In genomic region chr17:41688641-41689496, GRCh38 we compare ENCODE assay signal across 1 cellular context.
TF ChIP-seq lines count a peak whose summit lies in the region.

TSS of gene EIF1 (plus strand) at chr17:41688885. CDS start at chr17:41689039, 154 bp downstream.

TF ChIP-seq in HepG2, 621 proteins besides CTCF, POLR2A, EP300 and RAD21 (continued from another document and continues in another):
- TF ChIP-seq RBM22 (optimal IDR thresholded peaks at IDR 0.05; ENCODE audit: low read length) = peak; percentile 100
- peak; percentile 84 for TF ChIP-seq PHF20 (CRISPR knock-in tag; IDR thresholded peaks at IDR 0.05)
- peak; percentile 52 for TF ChIP-seq MXI1 (IDR thresholded peaks at IDR 0.05; ENCODE audit: borderline replicate concordance, low read depth, low read length)
- TF ChIP-seq ZXDC (CRISPR knock-in tag; IDR thresholded peaks at IDR 0.05) = peak; percentile 63; the same call in 1 of the 2 replicates
- peak; percentile 100 for TF ChIP-seq CEBPB (IDR thresholded peaks at IDR 0.05; ENCODE audit: borderline replicate concordance, low read depth, low read length)
- TF ChIP-seq CBX1 (IDR thresholded peaks at IDR 0.05; ENCODE audit: low read depth) = peak; percentile 90
- TF ChIP-seq KDM5A (IDR thresholded peaks at IDR 0.05; ENCODE audit: borderline replicate concordance, low read length) = no peak
- TF ChIP-seq HIC2 (CRISPR knock-in tag; IDR thresholded peaks at IDR 0.05; ENCODE audit: low read depth) = peak; percentile 82
- TF ChIP-seq HOMEZ (CRISPR knock-in tag; IDR thresholded peaks at IDR 0.05; ENCODE audit: low read depth) = peak; percentile 54
- peak; percentile 89; the same call in 1 of the 2 replicates for TF ChIP-seq SRY (CRISPR knock-in tag; IDR thresholded peaks at IDR 0.05)
- TF ChIP-seq TBX3 (IDR thresholded peaks at IDR 0.05; ENCODE audit: borderline replicate concordance) = peak; percentile 25; the same call in 1 of the 2 replicates
- no peak for TF ChIP-seq ZKSCAN8 (CRISPR knock-in tag; IDR thresholded peaks at IDR 0.05; ENCODE audit: borderline replicate concordance)
- no peak for TF ChIP-seq SOX13 (IDR thresholded peaks at IDR 0.05)
- TF ChIP-seq SOX13 (CRISPR knock-in tag; conservative IDR thresholded peaks at IDR 0.05 in 1 of 2, IDR thresholded peaks at IDR 0.05 in 1 of 2) = peak; percentile 44 to 89; a peak in 3 of 4 replicates
- peak; percentile 44 for TF ChIP-seq SKIL (CRISPR knock-in tag; IDR thresholded peaks at IDR 0.05; ENCODE audit: borderline replicate concordance)
- peak; percentile 92 for TF ChIP-seq POGK (CRISPR knock-in tag; conservative IDR thresholded peaks at IDR 0.05)
- peak; percentile 91; the same call in 1 of the 2 replicates for TF ChIP-seq ZNF296 (CRISPR knock-in tag; conservative IDR thresholded peaks at IDR 0.05)
- peak; percentile 86 for TF ChIP-seq ELF1 (CRISPR knock-in tag; IDR thresholded peaks at IDR 0.05)
- peak; percentile 79 for TF ChIP-seq SNAI1 (CRISPR knock-in tag; IDR thresholded peaks at IDR 0.05; ENCODE audit: borderline replicate concordance)
- peak; percentile 91; the same call in 1 of the 2 replicates for TF ChIP-seq MEIS2 (CRISPR knock-in tag; IDR thresholded peaks at IDR 0.05)
- peak; percentile 70 for TF ChIP-seq TBL1XR1 (IDR thresholded peaks at IDR 0.05; ENCODE audit: borderline replicate concordance, low read length, partially characterized antibody)
- TF ChIP-seq ZNF17 (CRISPR knock-in tag; IDR thresholded peaks at IDR 0.05) = no peak
- TF ChIP-seq THAP9 (CRISPR knock-in tag; IDR thresholded peaks at IDR 0.05; ENCODE audit: borderline replicate concordance) = peak; percentile 97
- TF ChIP-seq NPAS2 (CRISPR knock-in tag; IDR thresholded peaks at IDR 0.05; ENCODE audit: borderline replicate concordance) = no peak
- TF ChIP-seq KDM2A (CRISPR knock-in tag; IDR thresholded peaks at IDR 0.05; ENCODE audit: borderline replicate concordance, low read depth) = peak; percentile 92
- TF ChIP-seq ZNF138 (CRISPR knock-in tag; IDR thresholded peaks at IDR 0.05; ENCODE audit: low read depth) = peak; percentile 97
- TF ChIP-seq JUN (CRISPR knock-in tag; IDR thresholded peaks at IDR 0.05) = peak; percentile 93
- TF ChIP-seq ZNF607 (CRISPR knock-in tag; IDR thresholded peaks at IDR 0.05; ENCODE audit: borderline replicate concordance) = peak; percentile 60; the same call in 1 of the 2 replicates
- peak; percentile 93; the same call in 1 of the 2 replicates for TF ChIP-seq ZNF709 (CRISPR knock-in tag; IDR thresholded peaks at IDR 0.05)
- no peak for TF ChIP-seq MAFF (IDR thresholded peaks at IDR 0.05; ENCODE audit: low read depth, low read length)
- TF ChIP-seq NCOA5 (CRISPR knock-in tag; IDR thresholded peaks at IDR 0.05) = no peak
- TF ChIP-seq ARID4A (CRISPR knock-in tag; IDR thresholded peaks at IDR 0.05; ENCODE audit: borderline replicate concordance) = no peak; the same call in 1 of the 2 replicates
- peak; percentile 89 for TF ChIP-seq TAF15 (IDR thresholded peaks at IDR 0.05; ENCODE audit: low read depth, low read length, poor library complexity, severe bottlenecking)
- TF ChIP-seq REL (CRISPR knock-in tag; conservative IDR thresholded peaks at IDR 0.05) = no peak
- no peak for TF ChIP-seq FOXO4 (CRISPR knock-in tag; conservative IDR thresholded peaks at IDR 0.05)
- peak; percentile 76; the same call in 1 of the 2 replicates for TF ChIP-seq TSC22D2 (CRISPR knock-in tag; IDR thresholded peaks at IDR 0.05; ENCODE audit: borderline replicate concordance)
- 0 out of 2 replicates have a peak, but pooled peaks have one; percentile 26 for TF ChIP-seq RARG (CRISPR knock-in tag; IDR thresholded peaks at IDR 0.05; ENCODE audit: low read depth)
- TF ChIP-seq MEF2D (CRISPR knock-in tag; IDR thresholded peaks at IDR 0.05) = peak; percentile 94
- TF ChIP-seq DMAP1 (CRISPR knock-in tag; IDR thresholded peaks at IDR 0.05) = peak; percentile 97; the same call in 1 of the 2 replicates
- TF ChIP-seq PAWR (CRISPR knock-in tag; IDR thresholded peaks at IDR 0.05; ENCODE audit: borderline replicate concordance) = 0 out of 2 replicates have a peak, but pooled peaks have one; percentile 90
- TF ChIP-seq ZNF777 (CRISPR knock-in tag; IDR thresholded peaks at IDR 0.05) = peak; percentile 50; the same call in 1 of the 2 replicates
